ENCODE assay signal across 1 cellular context in genomic region chr17:50425682-50426471, GRCh38.
A peak's percentile ranks its signal among the peaks of the same experiment; 100 is the strongest.
TF ChIP-seq lines count a peak whose summit lies in the region.

TSS of gene ACSF2 (plus strand) at chr17:50426218. CDS start at chr17:50426262, 44 bp downstream.

TF ChIP-seq in HepG2, 621 proteins besides CTCF, POLR2A, EP300 and RAD21 (continued from another document and continues in another):
- TF ChIP-seq GMEB1 (CRISPR knock-in tag; IDR thresholded peaks at IDR 0.05; ENCODE audit: borderline replicate concordance) (no peak), AFF4 (CRISPR knock-in tag; IDR thresholded peaks at IDR 0.05) (no peak), ZNF329 (CRISPR knock-in tag; IDR thresholded peaks at IDR 0.05; ENCODE audit: low read depth) (no peak), IKZF5 (CRISPR knock-in tag; IDR thresholded peaks at IDR 0.05) (0 out of 2 replicates have a peak, but pooled peaks have one; percentile 23), ZBTB8A (CRISPR knock-in tag; IDR thresholded peaks at IDR 0.05; ENCODE audit: borderline replicate concordance, low read depth) (no peak), PHF5A (CRISPR knock-in tag; IDR thresholded peaks at IDR 0.05; ENCODE audit: low read depth, unreplicated experiment) (no peak), ZNF256 (CRISPR knock-in tag; conservative IDR thresholded peaks at IDR 0.05) (no peak), ZMAT3 (CRISPR knock-in tag; conservative IDR thresholded peaks at IDR 0.05) (0 out of 2 replicates have a peak, but pooled peaks have one; percentile 14), POLR2AphosphoS5 (IDR thresholded peaks at IDR 0.05; ENCODE audit: low read depth, low read length) (peak; percentile 80), PREB (CRISPR knock-in tag; IDR thresholded peaks at IDR 0.05) (no peak), THAP11 (CRISPR knock-in tag; IDR thresholded peaks at IDR 0.05) (no peak), BORCS8-MEF2B (CRISPR knock-in tag; IDR thresholded peaks at IDR 0.05) (no peak; the same call in 1 of the 2 replicates), CEBPB (IDR thresholded peaks at IDR 0.05; ENCODE audit: borderline replicate concordance, low read depth, low read length) (no peak), CHD4 (IDR thresholded peaks at IDR 0.05; ENCODE audit: borderline replicate concordance, low read length) (no peak), NFKB2 (CRISPR knock-in tag; IDR thresholded peaks at IDR 0.05; ENCODE audit: borderline replicate concordance) (no peak), STAG1 (CRISPR knock-in tag; IDR thresholded peaks at IDR 0.05) (peak; percentile 7; the same call in 1 of the 2 replicates), ZNF362 (CRISPR knock-in tag; IDR thresholded peaks at IDR 0.05; ENCODE audit: borderline replicate concordance) (0 out of 2 replicates have a peak, but pooled peaks have one; percentile 7), ZBTB49 (CRISPR knock-in tag; IDR thresholded peaks at IDR 0.05; ENCODE audit: borderline replicate concordance) (0 out of 2 replicates have a peak, but pooled peaks have one; percentile 31), ZNF350 (CRISPR knock-in tag; IDR thresholded peaks at IDR 0.05; ENCODE audit: borderline replicate concordance, low read depth) (peak; percentile 67; the same call in 1 of the 2 replicates), ETV6 (CRISPR knock-in tag; conservative IDR thresholded peaks at IDR 0.05) (no peak), ZNF619 (CRISPR knock-in tag; IDR thresholded peaks at IDR 0.05) (0 out of 2 replicates have a peak, but pooled peaks have one; percentile 22), POGZ (CRISPR knock-in tag; IDR thresholded peaks at IDR 0.05) (peak; percentile 35; the same call in 1 of the 2 replicates), RBM22 (optimal IDR thresholded peaks at IDR 0.05; ENCODE audit: low read length) (no peak), ZNF431 (CRISPR knock-in tag; IDR thresholded peaks at IDR 0.05; ENCODE audit: borderline replicate concordance, low read depth) (no peak), TGIF2 (CRISPR knock-in tag; IDR thresholded peaks at IDR 0.05) (0 out of 2 replicates have a peak, but pooled peaks have one; percentile 9), PAX8 (CRISPR knock-in tag; IDR thresholded peaks at IDR 0.05; ENCODE audit: borderline replicate concordance) (peak; percentile 67; the same call in 1 of the 2 replicates), PHB2 (IDR thresholded peaks at IDR 0.05; ENCODE audit: partially characterized antibody) (no peak), ETS1 (CRISPR knock-in tag; IDR thresholded peaks at IDR 0.05) (0 out of 2 replicates have a peak, but pooled peaks have one; percentile 32), ZSCAN21 (CRISPR knock-in tag; IDR thresholded peaks at IDR 0.05; ENCODE audit: borderline replicate concordance) (peak; percentile 79), ATF2 (CRISPR knock-in tag; IDR thresholded peaks at IDR 0.05) (no peak; the same call in 1 of the 2 replicates), ELK4 (CRISPR knock-in tag; IDR thresholded peaks at IDR 0.05; ENCODE audit: borderline replicate concordance) (no peak), TSC22D2 (CRISPR knock-in tag; IDR thresholded peaks at IDR 0.05; ENCODE audit: borderline replicate concordance) (peak; percentile 39; the same call in 1 of the 2 replicates), ZNF275 (CRISPR knock-in tag; IDR thresholded peaks at IDR 0.05; ENCODE audit: borderline replicate concordance) (peak; percentile 6; the same call in 1 of the 2 replicates)
